9 cellular contexts compared by ENCODE assay signal in the genomic region with DNA sequence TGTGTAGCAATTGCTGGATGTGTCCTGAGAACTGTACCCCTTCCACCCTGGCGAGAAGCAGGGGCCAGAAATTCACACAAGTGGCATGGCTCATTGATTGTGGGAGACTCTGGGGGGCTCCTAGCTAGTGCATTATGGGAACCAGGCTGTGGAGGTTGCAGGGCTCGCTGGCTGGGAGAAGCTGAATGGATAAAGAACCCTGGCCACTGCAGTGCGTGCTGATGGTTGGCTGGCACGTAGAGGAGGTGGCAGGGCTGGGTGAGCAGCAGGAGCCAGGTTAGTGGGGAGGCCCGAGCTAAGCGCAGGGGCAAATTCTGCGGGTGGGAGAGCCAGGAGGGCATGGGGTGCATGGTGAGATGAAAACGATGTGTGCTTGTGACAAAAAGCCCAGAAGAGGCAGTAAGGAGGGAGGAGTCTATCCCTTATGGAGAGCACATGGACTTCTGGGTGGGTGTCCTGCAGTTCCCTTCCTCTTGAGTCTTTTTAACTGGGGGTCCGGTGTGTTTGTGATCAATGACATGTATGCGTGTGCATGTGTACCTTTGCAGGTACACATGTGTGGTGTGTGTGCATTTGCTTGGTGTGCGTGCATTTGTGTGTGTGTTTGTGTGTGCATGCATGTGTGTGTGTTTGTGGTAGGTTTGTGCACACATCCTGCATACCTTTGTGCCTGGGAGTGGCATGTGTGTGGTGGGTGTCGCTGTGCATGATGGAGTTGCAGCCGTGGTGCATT. TPM values are rescaled to one million over a fixed set of nuclear protein-coding genes. Genes with fewer than 3 reads are reported as not detected.
A peak's percentile ranks its signal among the peaks of the same experiment; 100 is the strongest.
DNase-seq lines count a peak whose midpoint lies in the region; ATAC-seq and TF ChIP-seq lines count a peak whose summit lies in the region.
"Had no signal": no experiment of that assay in that cellular context is flagged by ENCODE, and none has a peak within 500 bp of the region (broad histone marks: within the 10 kb centered on the region; RNA-seq: fewer than 3 reads in every experiment).

No MANE protein-coding gene starts in this region.

- 69 to 75% methylated on average over 7 to 11 of the region's 13 CpGs for WGBS in esophagus squamous epithelium, 2 donors

- no TSS peak for BruUV-seq in PC-3 (replicated peaks; lab: Mats Ljungman, UMichigan)

- no peak overlapping the region for H3K9ac ChIP-seq in PC-3 (ENCODE audit: low read length)

- H3K4me1 ChIP-seq in PC-3 (ENCODE audit: insufficient read depth, low read length) (peaks cover 23% of the 10 kb centered on the region), esophagus squamous epithelium (peaks cover 46 to 87% (median 52%) of the 10 kb centered on the region in 3 donors)

- peaks cover 76% of the 10 kb centered on the region for H3K79me2 ChIP-seq in PC-3 (ENCODE audit: low read length)

- peak overlapping the region; percentile 98; the same call in 1 of the 2 replicates for H3K4me2 ChIP-seq in PC-3 (ENCODE audit: low read length)

- intact Hi-C loops in PC-3 (cut with micrococcal nuclease), result loop anchor here (5.0 kb wide), 1 partner anchor 264 kb away; the partner anchor contains the start of gene TRIM11
- intact Hi-C loops in esophagus squamous epithelium (cut with DNase I), result no loop called here

- TF ChIP-seq CTCF in PC-3 (conservative IDR thresholded peaks at IDR 0.05; ENCODE audit: low read depth, low read length) (no peak), esophagus squamous epithelium (IDR thresholded peaks at IDR 0.05) (no peak)

- no peaks in the 10 kb centered on the region for H3K27me3 Mint-ChIP-seq in activated CD8-positive, alpha-beta memory T cell treated with anti-CD3 and anti-CD28 coated beads, Interleukin-2, amount 10 ng/mL, durations not matched to agents 7 days and 5 days

- no peak for TF ChIP-seq POLR2A in esophagus squamous epithelium (IDR thresholded peaks at IDR 0.05)

- no peak overlapping the region for H3K4me3 ChIP-seq in PC-3 (ENCODE audit: low read length)
- H3K4me3 ChIP-seq in esophagus squamous epithelium, result peak overlapping the region in 1 of 4 donors; percentile 92

- no peak overlapping the region for H2AFZ ChIP-seq in PC-3 (ENCODE audit: low read length)

- DNase-seq in activated CD8-positive, alpha-beta memory T cell treated with anti-CD3 and anti-CD28 coated beads, Interleukin-2, amount 10 ng/mL, durations not matched to agents 7 days and 5 days, result no peak
- no peak for DNase-seq in activated CD8-positive, alpha-beta memory T cell treated with anti-CD3 and anti-CD28 coated beads, Interleukin-2, amount 50 U/mL, for 4 hours
- DNase-seq in PC-3 (no peak), esophagus squamous epithelium (lab: John Stamatoyannopoulos, UW) (no peak), HUDEP-2 (lab: John Stamatoyannopoulos, UW; ENCODE audit: unreplicated experiment in 76 of 76) (no peak), UCSD-AML1 (lab: John Stamatoyannopoulos, UW; ENCODE audit: unreplicated experiment) (no peak)
- no peak for DNase-seq in stimulated activated effector memory CD8-positive, alpha-beta T cell treated with anti-CD3 and anti-CD28 coated beads, Interleukin-12 subunit alpha, Interleukin-12 subunit beta, amount 100 ng/mL, for 72 hours (ENCODE audit: low spot score in 2 of 2)

- H3F3A ChIP-seq in PC-3 (ENCODE audit: low read length, unreplicated experiment), result no peaks in the 10 kb centered on the region

- peak overlapping the region; percentile 98 for H3K4me3 Mint-ChIP-seq in activated CD8-positive, alpha-beta memory T cell treated with anti-CD3 and anti-CD28 coated beads, Interleukin-2, amount 10 ng/mL, durations not matched to agents 7 days and 5 days
- H3K4me3 Mint-ChIP-seq in stimulated activated effector memory CD8-positive, alpha-beta T cell treated with anti-CD3 and anti-CD28 coated beads, Interleukin-12 subunit alpha, Interleukin-12 subunit beta, amount 100 ng/mL, for 72 hours, result peak overlapping the region; percentile 93

- POLR2A ChIA-PET in PC-3 (lab: Charles Lee; ENCODE audit: unreplicated experiment), result no interaction called here

- H3K27ac ChIP-seq in PC-3 (ENCODE audit: low read length) (no peak overlapping the region), esophagus squamous epithelium (peak overlapping the region in 3 of 4 donors; percentile 98 to 100 (median 100))
- H3K27ac ChIP-seq: neutrophil had no signal

- no peak for ATAC-seq in activated CD8-positive, alpha-beta memory T cell treated with anti-CD3 and anti-CD28 coated beads, Interleukin-2, amount 10 ng/mL, durations not matched to agents 7 days and 5 days
- ATAC-seq in PC-3, result no peak
- ATAC-seq in stimulated activated effector memory CD8-positive, alpha-beta T cell treated with anti-CD3 and anti-CD28 coated beads, Interleukin-12 subunit alpha, Interleukin-12 subunit beta, amount 100 ng/mL, for 72 hours, result no peak
- ATAC-seq in GM18861 (IDR thresholded peaks at IDR 0.05; ENCODE audit: unreplicated experiment), result no peak

- CTCF ChIA-PET in activated CD8-positive, alpha-beta memory T cell treated with anti-CD3 and anti-CD28 coated beads, Interleukin-2, amount 10 ng/mL, durations not matched to agents 7 days and 5 days (lab: Charles Lee), result interaction anchor here (1.2 to 3.5 kb wide), 2 partner anchors 22 to 59 kb away, joined by 3 to 27 read pairs; partner anchors contain the start of gene IBA57
- CTCF ChIA-PET in PC-3 (lab: Charles Lee), result interaction anchor here (1.3 kb wide), 1 partner anchor 144 kb away, joined by 8 read pairs; no protein-coding TSS in a partner anchor

- H3K9me3 ChIP-seq in PC-3 (ENCODE audit: low read length) (no peaks in the 10 kb centered on the region), esophagus squamous epithelium (no peaks in the 10 kb centered on the region)
- H3K9me3 ChIP-seq: neutrophil had no signal

- no peaks in the 10 kb centered on the region for H3K9me2 ChIP-seq in PC-3 (replicated peaks; ENCODE audit: low read length)

- H3K27ac Mint-ChIP-seq in activated CD8-positive, alpha-beta memory T cell treated with anti-CD3 and anti-CD28 coated beads, Interleukin-2, amount 10 ng/mL, durations not matched to agents 7 days and 5 days, result peak overlapping the region; percentile 14
- peak overlapping the region; percentile 84 for H3K27ac Mint-ChIP-seq in stimulated activated effector memory CD8-positive, alpha-beta T cell treated with anti-CD3 and anti-CD28 coated beads, Interleukin-12 subunit alpha, Interleukin-12 subunit beta, amount 100 ng/mL, for 72 hours

- no peaks in the 10 kb centered on the region for H3K9me3 Mint-ChIP-seq in activated CD8-positive, alpha-beta memory T cell treated with anti-CD3 and anti-CD28 coated beads, Interleukin-2, amount 10 ng/mL, durations not matched to agents 7 days and 5 days (ENCODE audit: low read depth)
- H3K9me3 Mint-ChIP-seq in stimulated activated effector memory CD8-positive, alpha-beta T cell treated with anti-CD3 and anti-CD28 coated beads, Interleukin-12 subunit alpha, Interleukin-12 subunit beta, amount 100 ng/mL, for 72 hours, result no peaks in the 10 kb centered on the region

- H3K36me3 Mint-ChIP-seq in activated CD8-positive, alpha-beta memory T cell treated with anti-CD3 and anti-CD28 coated beads, Interleukin-2, amount 10 ng/mL, durations not matched to agents 7 days and 5 days, result peaks cover 21% of the 10 kb centered on the region
- peaks cover 31% of the 10 kb centered on the region for H3K36me3 Mint-ChIP-seq in stimulated activated effector memory CD8-positive, alpha-beta T cell treated with anti-CD3 and anti-CD28 coated beads, Interleukin-12 subunit alpha, Interleukin-12 subunit beta, amount 100 ng/mL, for 72 hours

- H3K27me3 ChIP-seq in PC-3 (ENCODE audit: low read length), result no peaks in the 10 kb centered on the region
- H3K27me3 ChIP-seq in esophagus squamous epithelium, result no peaks in the 10 kb centered on the region
- H3K27me3 ChIP-seq: neutrophil had no signal

- H3K36me3 ChIP-seq in PC-3 (ENCODE audit: low read depth, low read length), result peaks cover 8% of the 10 kb centered on the region; the same call in 1 of the 2 replicates
- peaks cover 16 to 36% (median 20%) of the 10 kb centered on the region in 3 donors for H3K36me3 ChIP-seq in esophagus squamous epithelium

- H4K20me1 ChIP-seq in PC-3 (ENCODE audit: low read length), result peaks cover 57% of the 10 kb centered on the region

- H3K4me1 Mint-ChIP-seq in activated CD8-positive, alpha-beta memory T cell treated with anti-CD3 and anti-CD28 coated beads, Interleukin-2, amount 10 ng/mL, durations not matched to agents 7 days and 5 days, result peaks cover 34% of the 10 kb centered on the region
- H3K4me1 Mint-ChIP-seq in stimulated activated effector memory CD8-positive, alpha-beta T cell treated with anti-CD3 and anti-CD28 coated beads, Interleukin-12 subunit alpha, Interleukin-12 subunit beta, amount 100 ng/mL, for 72 hours, result peaks cover 31% of the 10 kb centered on the region

RNA-seq across cellular contexts. Expression of gene GUK1, which starts 3.6 kb away (rescaled TPM):
- 100 to 1,000 TPM; 262 to 325 TPM for total RNA-seq in activated CD8-positive, alpha-beta memory T cell treated with anti-CD3 and anti-CD28 coated beads, Interleukin-2, amount 10 ng/mL, durations not matched to agents 7 days and 5 days
- total RNA-seq in PC-3 (2014; rRNA removed) (996 and 1,117 TPM in 2 replicates), esophagus squamous epithelium (100 to 1,000 TPM; 279 to 320 (median 302) TPM)

RNA-seq across cellular contexts. Expression of gene GJC2, which starts 6.1 kb away (rescaled TPM):
- 1 to 10 TPM; 1.1 to 1.8 TPM for total RNA-seq in activated CD8-positive, alpha-beta memory T cell treated with anti-CD3 and anti-CD28 coated beads, Interleukin-2, amount 10 ng/mL, durations not matched to agents 7 days and 5 days
- 1.2 and 2.2 TPM in 2 replicates for total RNA-seq in PC-3 (2014; rRNA removed)
- total RNA-seq in esophagus squamous epithelium, result 1 to 10 TPM in 1 of 4 donors, under 1 TPM in 3; 0.48 to 2.7 (median 0.66) TPM

RNA-seq across cellular contexts. Expression of gene IBA57, which starts 22.0 kb away (rescaled TPM):
- 1 to 10 TPM; 6.8 to 8.5 TPM for total RNA-seq in activated CD8-positive, alpha-beta memory T cell treated with anti-CD3 and anti-CD28 coated beads, Interleukin-2, amount 10 ng/mL, durations not matched to agents 7 days and 5 days
- total RNA-seq in PC-3 (2014; rRNA removed), result 13.3 and 18.3 TPM in 2 replicates
- 1 to 10 TPM; 4.8 to 9.1 (median 5.7) TPM for total RNA-seq in esophagus squamous epithelium

RNA-seq across cellular contexts. Expression of gene MRPL55, which starts 34.5 kb away (rescaled TPM):
- 10 to 100 TPM; 51.9 to 56.4 TPM for total RNA-seq in activated CD8-positive, alpha-beta memory T cell treated with anti-CD3 and anti-CD28 coated beads, Interleukin-2, amount 10 ng/mL, durations not matched to agents 7 days and 5 days
- total RNA-seq in PC-3 (2014; rRNA removed), result 343 and 375 TPM in 2 replicates
- 10 to 100 TPM; 33.8 to 62.2 (median 51.2) TPM for total RNA-seq in esophagus squamous epithelium

RNA-seq across cellular contexts. Expression of gene C1orf35, which starts 40.5 kb away (rescaled TPM):
- 10 to 100 TPM; 24.1 to 27.0 TPM for total RNA-seq in activated CD8-positive, alpha-beta memory T cell treated with anti-CD3 and anti-CD28 coated beads, Interleukin-2, amount 10 ng/mL, durations not matched to agents 7 days and 5 days
- total RNA-seq in PC-3 (2014; rRNA removed) (63.3 and 93.0 TPM in 2 replicates), esophagus squamous epithelium (10 to 100 TPM in 3 of 4 donors, 1 to 10 TPM in 1; 8.5 to 21.3 (median 18.1) TPM)
